8 cellular contexts compared by ENCODE assay signal in genomic region chr4:143358923-143359694, GRCh38. TPM values are rescaled to one million over a fixed set of nuclear protein-coding genes. Genes with fewer than 3 reads are reported as not detected.
DNase-seq lines count a peak whose midpoint lies in the region; ATAC-seq, FAIRE-seq and TF ChIP-seq lines count a peak whose summit lies in the region.

No MANE protein-coding gene starts in this region.

- H3K4me1 ChIP-seq in astrocyte (ENCODE audit: insufficient read depth, low read length) (peaks cover 26% of the 10 kb centered on the region), aorta (ENCODE audit: control insufficient read depth in 1 of 2, insufficient read depth in 2 of 2, low read length in 2 of 2) (peaks cover 13 to 30% of the 10 kb centered on the region in 2 donors), endodermal cell (ENCODE audit: control insufficient read depth, insufficient read depth, low read length) (peaks cover 3% of the 10 kb centered on the region)

- H3K4me3 ChIP-seq in NB4 (ENCODE audit: low read depth, low read length): no peak overlapping the region
- H3K4me3 ChIP-seq in astrocyte (ENCODE audit: insufficient read depth, low read depth, low read length): no peak overlapping the region
- H3K4me3 ChIP-seq in aorta (ENCODE audit: low read length in 2 of 2): no peak overlapping the region
- no peak overlapping the region for H3K4me3 ChIP-seq in endodermal cell (ENCODE audit: low read length)

- H3K4me1 Mint-ChIP-seq in activated T-cell treated with anti-CD3 and anti-CD28 coated beads, Interleukin-2, amount 50 U/mL, for 24 hours (ENCODE audit: low read depth): peaks cover 38% of the 10 kb centered on the region
- H3K4me1 Mint-ChIP-seq in astrocyte (ENCODE audit: low read depth, unreplicated experiment): peaks cover 25% of the 10 kb centered on the region
- H3K4me1 Mint-ChIP-seq in endodermal cell: peaks cover 46% of the 10 kb centered on the region

- ATAC-seq in HG02623 (IDR thresholded peaks at IDR 0.05; ENCODE audit: unreplicated experiment): peak; percentile 77
- peak; percentile 75 for ATAC-seq in left lobe of liver
- ATAC-seq in aorta (ENCODE audit: low FRiP score): peak; percentile 55

- H3K9me3 ChIP-seq in astrocyte (ENCODE audit: insufficient read depth, low read depth, low read length): no peaks in the 10 kb centered on the region
- no peaks in the 10 kb centered on the region for H3K9me3 ChIP-seq in aorta (ENCODE audit: control insufficient read depth, low read length)
- H3K9me3 ChIP-seq in endodermal cell (ENCODE audit: control insufficient read depth, low read length): no peaks in the 10 kb centered on the region

- no peaks in the 10 kb centered on the region for H3K36me3 ChIP-seq in astrocyte (ENCODE audit: insufficient read depth, low read length)
- no peaks in the 10 kb centered on the region for H3K36me3 ChIP-seq in aorta (ENCODE audit: control insufficient read depth in 1 of 2, insufficient read depth in 2 of 2, low read length in 1 of 2)
- no peaks in the 10 kb centered on the region for H3K36me3 ChIP-seq in endodermal cell (ENCODE audit: control insufficient read depth, insufficient read depth, low read length)

- H3K27me3 ChIP-seq in astrocyte (ENCODE audit: insufficient read depth, low read length) (no peaks in the 10 kb centered on the region), aorta (ENCODE audit: control insufficient read depth in 1 of 2, insufficient read depth in 2 of 2, low read length in 1 of 2) (no peaks in the 10 kb centered on the region), endodermal cell (ENCODE audit: control insufficient read depth, insufficient read depth, low read length, poor library complexity, severe bottlenecking) (no peaks in the 10 kb centered on the region)

- 12 to 13% methylated on average over 6 of the region's 6 CpGs for WGBS in aorta, 2 donors
- 81 to 100% methylated on average over 2 to 6 of the region's 6 CpGs for WGBS in endodermal cell (ENCODE audit: insufficient coverage in 1 of 2, insufficient read length in 1 of 2), 2 experiments

- no peak overlapping the region for H2AFZ ChIP-seq in astrocyte (ENCODE audit: low read depth, low read length)

- peak overlapping the region; percentile 90 for H3K27ac Mint-ChIP-seq in activated T-cell treated with anti-CD3 and anti-CD28 coated beads, Interleukin-2, amount 50 U/mL, for 24 hours
- H3K27ac Mint-ChIP-seq in astrocyte (ENCODE audit: unreplicated experiment) (no peak overlapping the region), endodermal cell (no peak overlapping the region)

- no peak for FAIRE-seq in astrocyte (lab: Jason Lieb, UNC)

- H3K36me3 Mint-ChIP-seq in activated T-cell treated with anti-CD3 and anti-CD28 coated beads, Interleukin-2, amount 50 U/mL, for 24 hours (ENCODE audit: low read depth): no peaks in the 10 kb centered on the region
- H3K36me3 Mint-ChIP-seq in astrocyte (ENCODE audit: low read depth, unreplicated experiment) (no peaks in the 10 kb centered on the region), endodermal cell (ENCODE audit: low read depth) (no peaks in the 10 kb centered on the region)

- no peak for DNase-seq in activated T-cell treated with anti-CD3 and anti-CD28 coated beads, Interleukin-2, amount 50 U/mL, for 24 hours
- no peak for DNase-seq in activated T-cell treated with anti-CD3 and anti-CD28 coated beads, Interleukin-2, amount 50 U/mL, for 1 hour
- DNase-seq in NB4 (ENCODE audit: low read depth) (peak; percentile 48), astrocyte (ENCODE audit: low read depth) (peak; percentile 60), left lobe of liver (ENCODE audit: low spot score) (no peak), aorta (peak in 1 of 2 donors; percentile 54), endodermal cell (no peak)

- no peaks in the 10 kb centered on the region for H3K27me3 Mint-ChIP-seq in activated T-cell treated with anti-CD3 and anti-CD28 coated beads, Interleukin-2, amount 50 U/mL, for 24 hours
- H3K27me3 Mint-ChIP-seq in astrocyte (ENCODE audit: low read depth, unreplicated experiment) (no peaks in the 10 kb centered on the region), endodermal cell (ENCODE audit: insufficient read depth) (no peaks in the 10 kb centered on the region)

- intact Hi-C loops in aorta (cut with DNase I): no loop called here

- H3K27ac ChIP-seq in astrocyte (ENCODE audit: low read depth, low read length) (no peak overlapping the region), aorta (ENCODE audit: low read depth in 1 of 2, low read length in 2 of 2) (peak overlapping the region; percentile 93 to 94), endodermal cell (ENCODE audit: low read depth, low read length) (no peak overlapping the region)

- peaks cover 4% of the 10 kb centered on the region for H4K20me1 ChIP-seq in astrocyte (ENCODE audit: insufficient read depth, low read length)

- TF ChIP-seq CTCF in NB4 (IDR thresholded peaks at IDR 0.05; ENCODE audit: low read depth, low read length) (no peak), astrocyte (IDR thresholded peaks at IDR 0.05; ENCODE audit: insufficient read depth, low read depth, low read length) (no peak), endodermal cell (conservative IDR thresholded peaks at IDR 0.05) (no peak)

- H3K4me2 ChIP-seq in astrocyte (ENCODE audit: low read length): peak overlapping the region; percentile 43

- H3K4me3 Mint-ChIP-seq in activated T-cell treated with anti-CD3 and anti-CD28 coated beads, Interleukin-2, amount 50 U/mL, for 24 hours: peak overlapping the region; percentile 44
- H3K4me3 Mint-ChIP-seq in astrocyte (ENCODE audit: unreplicated experiment) (no peak overlapping the region), endodermal cell (no peak overlapping the region)

- no peak for TF ChIP-seq POLR2A in NB4 (IDR thresholded peaks at IDR 0.05; ENCODE audit: extremely low read depth, insufficient read length)

- peaks cover 3% of the 10 kb centered on the region for H3K79me2 ChIP-seq in astrocyte (ENCODE audit: insufficient read depth, low read length)

- H3K9ac ChIP-seq in astrocyte (ENCODE audit: low read length): no peak overlapping the region
- H3K9ac ChIP-seq in endodermal cell (ENCODE audit: extremely low read depth, low read length, poor library complexity, severe bottlenecking): no peak overlapping the region

- no peaks in the 10 kb centered on the region for H3K9me3 Mint-ChIP-seq in activated T-cell treated with anti-CD3 and anti-CD28 coated beads, Interleukin-2, amount 50 U/mL, for 24 hours
- H3K9me3 Mint-ChIP-seq in astrocyte (ENCODE audit: unreplicated experiment) (no peaks in the 10 kb centered on the region), endodermal cell (no peaks in the 10 kb centered on the region)

RNA-seq across cellular contexts. Expression of gene GAB1, which starts 22.4 kb away (rescaled TPM):
- 12.4 and 13.6 TPM in 2 replicates for total RNA-seq in astrocyte
- 11.1 TPM for total RNA-seq in left lobe of liver
- total RNA-seq in aorta: 100 to 1,000 TPM in 1 of 2 donors, 10 to 100 TPM in 1; 98.0 to 107 TPM
- 10 to 100 TPM; 10.5 to 12.0 TPM for polyA plus RNA-seq in aorta
- total RNA-seq in endodermal cell: 10 to 100 TPM; 28.3 to 33.3 TPM
- 21.4 TPM for polyA plus RNA-seq in endodermal cell (2013, experiment 1 of 2)
- polyA plus RNA-seq in endodermal cell (2013, experiment 2 of 2): 21.2 TPM

Comparison
In these comparisons a context has a peak if more than half of its experiments do, and no peak if none do; other contexts are left out.
1. DNase-seq: peak in NB4 (single experiment) and astrocyte (single experiment); none in activated T-cell treated with anti-CD3 and anti-CD28 coated beads, Interleukin-2, amount 50 U/mL, for 24 hours (single experiment), activated T-cell treated with anti-CD3 and anti-CD28 coated beads, Interleukin-2, amount 50 U/mL, for 1 hour (single experiment), left lobe of liver (single experiment) and endodermal cell (single experiment).
2. H3K27ac ChIP-seq: peak in aorta (2 of 2); none in astrocyte (single experiment) and endodermal cell (single experiment).
3. Peak in every context shown above with its lines, with median percentiles within 50 percentile points of each other: ATAC-seq.